Comparison of ENCODE assay signal across 12 cellular contexts in genomic region chr3:194084284-194084683, GRCh38. TPM values are rescaled to one million over a fixed set of nuclear protein-coding genes. Genes with fewer than 3 reads are reported as not detected.
DNase-seq lines count a peak whose midpoint lies in the region; ATAC-seq and TF ChIP-seq lines count a peak whose summit lies in the region.
"Had no signal": no experiment of that assay in that cellular context is flagged by ENCODE, and none has a peak within 500 bp of the region (broad histone marks: within the 10 kb centered on the region; RNA-seq: fewer than 3 reads in every experiment).

No MANE protein-coding gene starts in this region.

- H3K27me3 Mint-ChIP-seq in HFFc6 (ENCODE audit: insufficient read depth): peaks cover 11% of the 10 kb centered on the region

- H3K4me3 Mint-ChIP-seq in HFFc6: no peak overlapping the region

- H3K27me3 ChIP-seq in thyroid gland: no peaks in the 10 kb centered on the region
- H3K27me3 ChIP-seq: right lobe of liver had no signal

- H3K4me1 ChIP-seq in thyroid gland: peaks cover 10 to 16% of the 10 kb centered on the region in 2 donors

- ATAC-seq in GM18502 (IDR thresholded peaks at IDR 0.05; ENCODE audit: poor library complexity, unreplicated experiment) (peak; percentile 99), GM19452 (IDR thresholded peaks at IDR 0.05; ENCODE audit: unreplicated experiment) (peak; percentile 98), HG03025 (IDR thresholded peaks at IDR 0.05; ENCODE audit: low FRiP score, unreplicated experiment) (peak; percentile 95)
- ATAC-seq: right lobe of liver had no signal

- peak; percentile 31 for DNase-seq in activated CD4-positive, CD25-positive, alpha-beta regulatory T cell treated with anti-CD3 and anti-CD28 coated beads, Interleukin-2, amount 50 U/mL, for 72 hours
- DNase-seq in thyroid gland: no peak
- DNase-seq in SIG-M5 treated with dmso at 0.1 percent for 504 hours (lab: John Stamatoyannopoulos, UW; ENCODE audit: unreplicated experiment): no peak
- DNase-seq in HFFc6: no peak
- no peak for DNase-seq in GM10266 (ENCODE audit: extremely low spot score)
- DNase-seq: DMS153, NCI-H2171 treated with DMSO at 0.1 percent for 48 hours had no signal

- no peaks in the 10 kb centered on the region for H3K36me3 ChIP-seq in thyroid gland
- H3K36me3 ChIP-seq: right lobe of liver had no signal

- no peaks in the 10 kb centered on the region for H3K36me3 Mint-ChIP-seq in HFFc6 (ENCODE audit: low read depth)

- H3K9me3 Mint-ChIP-seq in HFFc6: no peaks in the 10 kb centered on the region

- H3K9me3 ChIP-seq in thyroid gland: no peaks in the 10 kb centered on the region
- H3K9me3 ChIP-seq: right lobe of liver had no signal

- TF ChIP-seq POLR2A in thyroid gland (IDR thresholded peaks at IDR 0.05): no peak

- 89 to 92% methylated on average over 5 of the region's 5 CpGs for WGBS in thyroid gland, 2 donors

- H3K27ac ChIP-seq in thyroid gland: no peak overlapping the region
- H3K27ac ChIP-seq: HL-60, right lobe of liver had no signal

- TF ChIP-seq CTCF in thyroid gland (IDR thresholded peaks at IDR 0.05): no peak
- no peak for TF ChIP-seq CTCF in HFFc6 (IDR thresholded peaks at IDR 0.05)
- TF ChIP-seq CTCF in GM10266 (IDR thresholded peaks at IDR 0.05; ENCODE audit: control insufficient read depth, insufficient read depth, low read depth, missing control alignments): no peak

- intact Hi-C loops in thyroid gland (cut with DNase I): no loop called here

- no peak overlapping the region for H3K27ac Mint-ChIP-seq in HFFc6

- H3K4me3 ChIP-seq in thyroid gland (replicated peaks in 1 of 3): no peak overlapping the region
- H3K4me3 ChIP-seq: right lobe of liver had no signal

- H3K4me1 Mint-ChIP-seq in HFFc6 (ENCODE audit: low read depth): peaks cover 17% of the 10 kb centered on the region

RNA-seq across cellular contexts. Expression of gene HES1, which starts 51.7 kb away (rescaled TPM):
- total RNA-seq in thyroid gland: 100 to 1,000 TPM; 127 to 193 (median 159) TPM
- 10 to 100 TPM in 4 of 6 experiments, 1 to 10 TPM in 2; 4.8 to 15.1 (median 13.4) TPM for total RNA-seq in HFFc6 (2021; fragmentation: NEBNext Ultra II Directional; extraction: Animal tissue kit (Norgen Biotek cat#: 25700))

Comparison
In these comparisons a context has a peak if more than half of its experiments do, and no peak if none do; other contexts are left out.
1. RNA of gene HES1, which starts 51.7 kb away (total RNA-seq): 127 to 193 TPM in thyroid gland; 4.8 to 15.1 TPM in HFFc6; every median in the first group is over 4 times any median in the second.
2. Peak in every context shown above with its lines, with median percentiles within 50 percentile points of each other: ATAC-seq.